In genomic region chr6:3088446-3088845, GRCh38 we compare ENCODE assay signal across 11 cellular contexts. TPM values are rescaled to one million over a fixed set of nuclear protein-coding genes. Genes with fewer than 3 reads are reported as not detected.
DNase-seq lines count a peak whose midpoint lies in the region; ATAC-seq and TF ChIP-seq lines count a peak whose summit lies in the region.
"Had no signal": no experiment of that assay in that cellular context is flagged by ENCODE, and none has a peak within 500 bp of the region (broad histone marks: within the 10 kb centered on the region; RNA-seq: fewer than 3 reads in every experiment).

No MANE protein-coding gene starts in this region.

- peaks cover 52% of the 10 kb centered on the region for H3K9me3 ChIP-seq in iPS-20b (ENCODE audit: insufficient read depth, low read depth, low read length)
- H3K9me3 ChIP-seq: pancreas had no signal

- CTCF ChIA-PET in activated CD4-positive, alpha-beta memory T cell treated with anti-CD3 and anti-CD28 coated beads for 36 hours (lab: Charles Lee) = interaction anchor here (1.8 kb wide), 1 partner anchor 12 kb away, joined by 3 read pairs; no protein-coding TSS in a partner anchor
- CTCF ChIA-PET in activated CD4-positive, alpha-beta memory T cell treated with anti-CD3 and anti-CD28 coated beads, Interleukin-2, amount 10 ng/mL, durations not matched to agents 7 days and 5 days (lab: Charles Lee) = no interaction called here

- H3K4me3 Mint-ChIP-seq in activated CD4-positive, alpha-beta memory T cell treated with anti-CD3 and anti-CD28 coated beads for 36 hours = no peak overlapping the region
- no peak overlapping the region for H3K4me3 Mint-ChIP-seq in activated CD4-positive, alpha-beta memory T cell treated with anti-CD3 and anti-CD28 coated beads, Interleukin-2, amount 10 ng/mL, durations not matched to agents 7 days and 5 days
- no peak overlapping the region for H3K4me3 Mint-ChIP-seq in glutamatergic neuron (ENCODE audit: unreplicated experiment)
- H3K4me3 Mint-ChIP-seq: T-helper 2 cell treated with Interferon-gamma antibody and Interleukin-4, amounts not matched to agents 5 μg/mL and 100 μg/mL, for 36 hours had no signal

- TF ChIP-seq CTCF in brain microvascular endothelial cell (IDR thresholded peaks at IDR 0.05; ENCODE audit: low read depth, low read length, missing control alignments) (no peak), glutamatergic neuron (IDR thresholded peaks at IDR 0.05; ENCODE audit: partially characterized antibody, unreplicated experiment) (no peak)

- H3K9ac ChIP-seq in iPS-20b (ENCODE audit: low read depth, low read length) = no peak overlapping the region

- no peaks in the 10 kb centered on the region for H3K4me1 ChIP-seq in iPS-20b (ENCODE audit: insufficient read depth, low read length)
- H3K4me1 ChIP-seq: pancreas had no signal

- DNase-seq in activated CD4-positive, alpha-beta memory T cell treated with anti-CD3 and anti-CD28 coated beads for 36 hours = no peak
- DNase-seq in activated CD4-positive, alpha-beta memory T cell treated with anti-CD3 and anti-CD28 coated beads, Interleukin-2, amount 10 ng/mL, durations not matched to agents 7 days and 5 days = no peak
- DNase-seq in brain microvascular endothelial cell (peak; percentile 57), stromal cell of bone marrow (ENCODE audit: low read depth) (peak; percentile 70), glutamatergic neuron (no peak), NCI-H2171 (lab: John Stamatoyannopoulos, UW) (no peak)
- DNase-seq: GDM1, pancreas had no signal

- H3K27me3 Mint-ChIP-seq in activated CD4-positive, alpha-beta memory T cell treated with anti-CD3 and anti-CD28 coated beads for 36 hours = no peaks in the 10 kb centered on the region
- H3K27me3 Mint-ChIP-seq in activated CD4-positive, alpha-beta memory T cell treated with anti-CD3 and anti-CD28 coated beads, Interleukin-2, amount 10 ng/mL, durations not matched to agents 7 days and 5 days = no peaks in the 10 kb centered on the region
- peaks cover 7% of the 10 kb centered on the region for H3K27me3 Mint-ChIP-seq in glutamatergic neuron (ENCODE audit: unreplicated experiment)

- peaks cover 38% of the 10 kb centered on the region for H3K36me3 Mint-ChIP-seq in activated CD4-positive, alpha-beta memory T cell treated with anti-CD3 and anti-CD28 coated beads for 36 hours
- peaks cover 69% of the 10 kb centered on the region for H3K36me3 Mint-ChIP-seq in activated CD4-positive, alpha-beta memory T cell treated with anti-CD3 and anti-CD28 coated beads, Interleukin-2, amount 10 ng/mL, durations not matched to agents 7 days and 5 days (ENCODE audit: low read depth)
- H3K36me3 Mint-ChIP-seq in glutamatergic neuron (ENCODE audit: unreplicated experiment) = peaks cover 32% of the 10 kb centered on the region

- ATAC-seq in HG02840 (IDR thresholded peaks at IDR 0.05; ENCODE audit: low FRiP score, unreplicated experiment) = no peak

- no peaks in the 10 kb centered on the region for H3K9me3 Mint-ChIP-seq in activated CD4-positive, alpha-beta memory T cell treated with anti-CD3 and anti-CD28 coated beads for 36 hours
- H3K9me3 Mint-ChIP-seq in activated CD4-positive, alpha-beta memory T cell treated with anti-CD3 and anti-CD28 coated beads, Interleukin-2, amount 10 ng/mL, durations not matched to agents 7 days and 5 days = no peaks in the 10 kb centered on the region
- H3K9me3 Mint-ChIP-seq in glutamatergic neuron (ENCODE audit: unreplicated experiment) = peaks cover 7% of the 10 kb centered on the region
- H3K9me3 Mint-ChIP-seq: T-helper 2 cell treated with Interferon-gamma antibody and Interleukin-4, amounts not matched to agents 5 μg/mL and 100 μg/mL, for 36 hours had no signal

- H3K4me1 Mint-ChIP-seq in activated CD4-positive, alpha-beta memory T cell treated with anti-CD3 and anti-CD28 coated beads for 36 hours (ENCODE audit: low read depth) = peaks cover 6% of the 10 kb centered on the region
- H3K4me1 Mint-ChIP-seq in activated CD4-positive, alpha-beta memory T cell treated with anti-CD3 and anti-CD28 coated beads, Interleukin-2, amount 10 ng/mL, durations not matched to agents 7 days and 5 days = peaks cover 20% of the 10 kb centered on the region
- peaks cover 9% of the 10 kb centered on the region for H3K4me1 Mint-ChIP-seq in glutamatergic neuron (ENCODE audit: low read depth, unreplicated experiment)

- H3K36me3 ChIP-seq in brain microvascular endothelial cell (replicated peaks) (peaks cover 21% of the 10 kb centered on the region), iPS-20b (ENCODE audit: insufficient read depth, low read depth, low read length) (peaks cover 71% of the 10 kb centered on the region)

- H3K4me3 ChIP-seq in brain microvascular endothelial cell (ENCODE audit: low read depth, low read length) = no peak overlapping the region
- peak overlapping the region; percentile 23; the same call in 1 of the 2 replicates for H3K4me3 ChIP-seq in iPS-20b (ENCODE audit: low read length)
- H3K4me3 ChIP-seq: pancreas had no signal

- H3K27me3 ChIP-seq in brain microvascular endothelial cell (replicated peaks) (no peaks in the 10 kb centered on the region), iPS-20b (ENCODE audit: insufficient read depth, low read length) (no peaks in the 10 kb centered on the region)
- H3K27me3 ChIP-seq: pancreas had no signal

- POLR2A ChIA-PET in activated CD4-positive, alpha-beta memory T cell treated with anti-CD3 and anti-CD28 coated beads for 36 hours (lab: Charles Lee) = no interaction called here
- POLR2A ChIA-PET in activated CD4-positive, alpha-beta memory T cell treated with anti-CD3 and anti-CD28 coated beads, Interleukin-2, amount 10 ng/mL, durations not matched to agents 7 days and 5 days (lab: Charles Lee) = interaction anchor here (1.1 kb wide), 1 partner anchor 17 kb away, joined by 4 read pairs; no protein-coding TSS in a partner anchor

- H3K27ac ChIP-seq in brain microvascular endothelial cell (no peak overlapping the region), iPS-20b (ENCODE audit: low read length) (no peak overlapping the region)
- H3K27ac ChIP-seq: pancreas had no signal

- in situ Hi-C loops in brain microvascular endothelial cell (cut with HindIII; ENCODE audit: low pct_ligation_motif_present, low sequenced_read_pairs) = no loop called here

- intact Hi-C loops in activated CD4-positive, alpha-beta memory T cell treated with anti-CD3 and anti-CD28 coated beads for 36 hours (cut with micrococcal nuclease) = no loop called here

- H3K27ac Mint-ChIP-seq in activated CD4-positive, alpha-beta memory T cell treated with anti-CD3 and anti-CD28 coated beads for 36 hours = peak overlapping the region; percentile 28
- H3K27ac Mint-ChIP-seq in activated CD4-positive, alpha-beta memory T cell treated with anti-CD3 and anti-CD28 coated beads, Interleukin-2, amount 10 ng/mL, durations not matched to agents 7 days and 5 days = no peak overlapping the region
- no peak overlapping the region for H3K27ac Mint-ChIP-seq in glutamatergic neuron (ENCODE audit: unreplicated experiment)
- H3K27ac Mint-ChIP-seq: T-helper 2 cell treated with Interferon-gamma antibody and Interleukin-4, amounts not matched to agents 5 μg/mL and 100 μg/mL, for 36 hours had no signal

RNA-seq across cellular contexts. Expression of gene RIPK1, which starts 20.2 kb away (rescaled TPM):
- total RNA-seq in activated CD4-positive, alpha-beta memory T cell treated with anti-CD3 and anti-CD28 coated beads for 36 hours = 10 to 100 TPM; 18.5 to 18.6 TPM
- total RNA-seq in activated CD4-positive, alpha-beta memory T cell treated with anti-CD3 and anti-CD28 coated beads, Interleukin-2, amount 10 ng/mL, durations not matched to agents 7 days and 5 days = 10 to 100 TPM; 33.1 to 33.3 TPM
- total RNA-seq in glutamatergic neuron (ENCODE audit: unreplicated experiment) = 10.6 TPM

RNA-seq across cellular contexts. Expression of gene BPHL, which starts 30.1 kb away (rescaled TPM):
- 10 to 100 TPM; 10.1 to 11.4 TPM for total RNA-seq in activated CD4-positive, alpha-beta memory T cell treated with anti-CD3 and anti-CD28 coated beads for 36 hours
- total RNA-seq in activated CD4-positive, alpha-beta memory T cell treated with anti-CD3 and anti-CD28 coated beads, Interleukin-2, amount 10 ng/mL, durations not matched to agents 7 days and 5 days = 1 to 10 TPM; 7.3 to 9.2 TPM
- 72.1 TPM for total RNA-seq in glutamatergic neuron (ENCODE audit: unreplicated experiment)

Comparison
In these comparisons a context has a peak if more than half of its experiments do, and no peak if none do; other contexts are left out.
1. DNase-seq: peak in brain microvascular endothelial cell (single experiment) and stromal cell of bone marrow (single experiment); none in activated CD4-positive, alpha-beta memory T cell treated with anti-CD3 and anti-CD28 coated beads for 36 hours (single experiment), activated CD4-positive, alpha-beta memory T cell treated with anti-CD3 and anti-CD28 coated beads, Interleukin-2, amount 10 ng/mL, durations not matched to agents 7 days and 5 days (single experiment), glutamatergic neuron (single experiment) and NCI-H2171 (single experiment).